Comparison of ENCODE assay signal across 10 cellular contexts in the genomic region with DNA sequence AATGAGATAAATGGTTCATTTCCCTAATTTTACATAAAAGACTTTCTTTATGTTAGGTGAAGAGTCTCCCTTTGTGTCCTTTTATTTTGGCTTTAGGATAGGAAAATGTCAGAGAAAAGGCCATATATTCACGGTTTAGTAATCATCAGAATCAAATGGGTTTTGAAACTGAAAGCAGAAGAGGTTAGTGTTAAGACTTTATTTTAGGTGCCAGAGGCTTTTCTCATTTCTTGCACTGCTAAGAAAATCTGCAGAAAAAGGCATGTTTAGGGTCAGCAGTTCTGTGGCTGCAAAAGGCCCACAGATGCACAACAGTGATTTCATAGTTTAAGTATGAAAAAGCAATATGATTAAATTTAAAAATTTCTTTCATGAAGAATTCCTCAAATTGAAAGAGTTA.
DNase-seq lines count a peak whose midpoint lies in the region; ATAC-seq and TF ChIP-seq lines count a peak whose summit lies in the region.
"Had no signal": no experiment of that assay in that cellular context is flagged by ENCODE, and none has a peak within 500 bp of the region (broad histone marks: within the 10 kb centered on the region; RNA-seq: fewer than 3 reads in every experiment).

No MANE protein-coding gene starts in this region.

- no peak for DNase-seq in WTC11 (ENCODE audit: low spot score)
- DNase-seq in NCI-H2081 treated with DMSO at 0.1 percent for 48 hours (lab: John Stamatoyannopoulos, UW) = no peak
- no peak for DNase-seq in anterior cingulate cortex (lab: John Stamatoyannopoulos, UW)
- DNase-seq in Kasumi-1 (lab: John Stamatoyannopoulos, UW) = no peak
- DNase-seq in stimulated activated naive CD4-positive, alpha-beta T cell (lab: John Stamatoyannopoulos, UW) = no peak
- DNase-seq: gastrocnemius medialis, NCI-H146 had no signal

- no peaks in the 10 kb centered on the region for H3K9me3 Mint-ChIP-seq in WTC11

- CTCF ChIA-PET in WTC11 (lab: Charles Lee) = no interaction called here

- H3K27ac Mint-ChIP-seq in WTC11 = 0 out of 2 replicates have a peak overlapping the region, but pooled peaks have one; percentile 12

- H3K36me3 Mint-ChIP-seq in WTC11 = no peaks in the 10 kb centered on the region

- H3K4me3 Mint-ChIP-seq in WTC11 = no peak overlapping the region

- peak; percentile 69 for ATAC-seq in GM18519 (IDR thresholded peaks at IDR 0.05; ENCODE audit: low FRiP score, unreplicated experiment)
- peak; percentile 72 for ATAC-seq in GM21526 (IDR thresholded peaks at IDR 0.05; ENCODE audit: low FRiP score, unreplicated experiment)
- ATAC-seq in HG03196 (IDR thresholded peaks at IDR 0.05; ENCODE audit: unreplicated experiment) = peak; percentile 59
- ATAC-seq in WTC11 = no peak
- ATAC-seq: gastrocnemius medialis had no signal

- POLR2A ChIA-PET in WTC11 (lab: Charles Lee) = no interaction called here

- no peaks in the 10 kb centered on the region for H3K27me3 Mint-ChIP-seq in WTC11 (ENCODE audit: low read depth)

- H3K4me1 Mint-ChIP-seq in WTC11 = peaks cover 2% of the 10 kb centered on the region

- no peak for TF ChIP-seq CTCF in WTC11 (IDR thresholded peaks at IDR 0.05)

TF ChIP-seq in WTC11, 78 proteins besides CTCF, POLR2A, EP300 and RAD21:
- TF ChIP-seq ZNF512 (CRISPR knock-in tag; IDR thresholded peaks at IDR 0.05; ENCODE audit: borderline replicate concordance) (no peak), ESRRA (CRISPR knock-in tag; IDR thresholded peaks at IDR 0.05; ENCODE audit: borderline replicate concordance) (no peak), NFYB (CRISPR knock-in tag; conservative IDR thresholded peaks at IDR 0.05; ENCODE audit: low read depth) (no peak), KAT7 (CRISPR knock-in tag; IDR thresholded peaks at IDR 0.05; ENCODE audit: borderline replicate concordance) (no peak), ZNF317 (CRISPR knock-in tag; IDR thresholded peaks at IDR 0.05; ENCODE audit: borderline replicate concordance, low read depth) (no peak), GABPB1 (CRISPR knock-in tag; IDR thresholded peaks at IDR 0.05) (no peak), PRRX2 (CRISPR knock-in tag; IDR thresholded peaks at IDR 0.05) (no peak), GTF2I (CRISPR knock-in tag; conservative IDR thresholded peaks at IDR 0.05) (no peak), NR2C2 (CRISPR knock-in tag; IDR thresholded peaks at IDR 0.05) (no peak), USF2 (CRISPR knock-in tag; IDR thresholded peaks at IDR 0.05) (no peak), IRF1 (CRISPR knock-in tag; IDR thresholded peaks at IDR 0.05) (no peak), CBFB (CRISPR knock-in tag; IDR thresholded peaks at IDR 0.05; ENCODE audit: low read depth) (no peak), ZMAT4 (CRISPR knock-in tag; IDR thresholded peaks at IDR 0.05) (no peak), CREM (CRISPR knock-in tag; IDR thresholded peaks at IDR 0.05) (no peak), NR1H2 (CRISPR knock-in tag; IDR thresholded peaks at IDR 0.05) (no peak), JUN (CRISPR knock-in tag; IDR thresholded peaks at IDR 0.05) (no peak)
- TF ChIP-seq, protein P1, sequence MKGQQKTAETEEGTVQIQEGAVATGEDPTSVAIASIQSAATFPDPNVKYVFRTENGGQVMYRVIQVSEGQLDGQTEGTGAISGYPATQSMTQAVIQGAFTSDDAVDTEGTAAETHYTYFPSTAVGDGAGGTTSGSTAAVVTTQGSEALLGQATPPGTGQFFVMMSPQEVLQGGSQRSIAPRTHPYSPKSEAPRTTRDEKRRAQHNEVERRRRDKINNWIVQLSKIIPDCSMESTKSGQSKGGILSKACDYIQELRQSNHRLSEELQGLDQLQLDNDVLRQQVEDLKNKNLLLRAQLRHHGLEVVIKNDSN (CRISPR knock-in tag; IDR thresholded peaks at IDR 0.05) = no peak
- TF ChIP-seq, protein P2, sequence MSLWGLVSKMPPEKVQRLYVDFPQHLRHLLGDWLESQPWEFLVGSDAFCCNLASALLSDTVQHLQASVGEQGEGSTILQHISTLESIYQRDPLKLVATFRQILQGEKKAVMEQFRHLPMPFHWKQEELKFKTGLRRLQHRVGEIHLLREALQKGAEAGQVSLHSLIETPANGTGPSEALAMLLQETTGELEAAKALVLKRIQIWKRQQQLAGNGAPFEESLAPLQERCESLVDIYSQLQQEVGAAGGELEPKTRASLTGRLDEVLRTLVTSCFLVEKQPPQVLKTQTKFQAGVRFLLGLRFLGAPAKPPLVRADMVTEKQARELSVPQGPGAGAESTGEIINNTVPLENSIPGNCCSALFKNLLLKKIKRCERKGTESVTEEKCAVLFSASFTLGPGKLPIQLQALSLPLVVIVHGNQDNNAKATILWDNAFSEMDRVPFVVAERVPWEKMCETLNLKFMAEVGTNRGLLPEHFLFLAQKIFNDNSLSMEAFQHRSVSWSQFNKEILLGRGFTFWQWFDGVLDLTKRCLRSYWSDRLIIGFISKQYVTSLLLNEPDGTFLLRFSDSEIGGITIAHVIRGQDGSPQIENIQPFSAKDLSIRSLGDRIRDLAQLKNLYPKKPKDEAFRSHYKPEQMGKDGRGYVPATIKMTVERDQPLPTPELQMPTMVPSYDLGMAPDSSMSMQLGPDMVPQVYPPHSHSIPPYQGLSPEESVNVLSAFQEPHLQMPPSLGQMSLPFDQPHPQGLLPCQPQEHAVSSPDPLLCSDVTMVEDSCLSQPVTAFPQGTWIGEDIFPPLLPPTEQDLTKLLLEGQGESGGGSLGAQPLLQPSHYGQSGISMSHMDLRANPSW (CRISPR knock-in tag; conservative IDR thresholded peaks at IDR 0.05; ENCODE audit: low read depth) = no peak
